In genomic region chr1:23344111-23344986, GRCh38 we compare ENCODE assay signal across 8 cellular contexts. TPM values are rescaled to one million over a fixed set of nuclear protein-coding genes. Genes with fewer than 3 reads are reported as not detected.
A peak's percentile ranks its signal among the peaks of the same experiment; 100 is the strongest.
DNase-seq lines count a peak whose midpoint lies in the region; ATAC-seq and TF ChIP-seq lines count a peak whose summit lies in the region.

Gene HNRNPR, minus strand, starts transcription at chr1:23344284. Its CDS starts 3,276 bp downstream, at chr1:23341008.

- peak within 1 kb of the TSS; percentile 99 for H3K9ac ChIP-seq in KMS-11
- H3K9ac ChIP-seq in muscle layer of colon (ENCODE audit: low read length) = peak within 1 kb of the TSS; percentile 93

- H3K4me1 ChIP-seq in KMS-11 (ENCODE audit: low read depth, poor library complexity, severe bottlenecking) (peaks cover 35% of the 10 kb centered on the region), Peyer's patch (peaks cover 0 to 30% (median 4%) of the 10 kb centered on the region in 4 donors), muscle layer of colon (ENCODE audit: insufficient read depth, low read length) (peaks cover 42% of the 10 kb centered on the region)

- ATAC-seq in GM21737 (IDR thresholded peaks at IDR 0.05; ENCODE audit: unreplicated experiment) = peak; percentile 95
- ATAC-seq in esophagus mucosa = peak; percentile 98

- H3K4me2 ChIP-seq in KMS-11 = peak within 1 kb of the TSS; percentile 88

- H3K9me3 ChIP-seq in Peyer's patch (no peaks in the 10 kb centered on the region), muscle layer of colon (ENCODE audit: low read length) (no peaks in the 10 kb centered on the region)

- H3K27me3 ChIP-seq in KMS-11 (ENCODE audit: insufficient read depth, low read depth) (no peaks in the 10 kb centered on the region), Peyer's patch (no peaks in the 10 kb centered on the region), muscle layer of colon (ENCODE audit: control insufficient read depth in 1 of 2, insufficient read depth in 2 of 2, low read length in 2 of 2) (no peaks in the 10 kb centered on the region)

- H4K20me1 ChIP-seq in KMS-11 (ENCODE audit: insufficient read depth) = peaks cover 29% of the 10 kb centered on the region

- H3K27ac ChIP-seq in KMS-11 (peak within 1 kb of the TSS; percentile 97), Peyer's patch (peak within 1 kb of the TSS; percentile 97 to 100 (median 98)), muscle layer of colon (ENCODE audit: low read depth, low read length) (peak within 1 kb of the TSS; percentile 56)

- H3K4me3 ChIP-seq in KMS-11 (IDR thresholded peaks at IDR 0.05; ENCODE audit: insufficient read depth, low read depth, low read length) (peak within 1 kb of the TSS; percentile 79), Peyer's patch (peak within 1 kb of the TSS; percentile 78 to 99 (median 84)), muscle layer of colon (ENCODE audit: low read depth in 1 of 2, low read length in 2 of 2) (peak within 1 kb of the TSS; percentile 81 to 88)

- TF ChIP-seq POLR2A in Peyer's patch (IDR thresholded peaks at IDR 0.05) = peak; percentile 71 to 79

- TF ChIP-seq CTCF in KMS-11 (conservative IDR thresholded peaks at IDR 0.05; ENCODE audit: low read depth, low read length) = no peak
- peak in 3 of 6 experiments; percentile 21 to 34 (median 28) for TF ChIP-seq CTCF in Peyer's patch (IDR thresholded peaks at IDR 0.05)

- H3K79me2 ChIP-seq in KMS-11 (ENCODE audit: insufficient read depth, low read depth) = peaks cover 48% of the 10 kb centered on the region

- H3K36me3 ChIP-seq in KMS-11 (ENCODE audit: insufficient read depth) (no peaks in the 10 kb centered on the region), Peyer's patch (no peaks in the 10 kb centered on the region), muscle layer of colon (ENCODE audit: insufficient read depth, low read length) (no peaks in the 10 kb centered on the region)

- peak within 1 kb of the TSS; percentile 98 for H2AFZ ChIP-seq in KMS-11 (ENCODE audit: low read depth)

- peak; percentile 99 for DNase-seq in DMS79 (lab: John Stamatoyannopoulos, UW)
- DNase-seq in Peyer's patch = peak; percentile 98 to 100 (median 99)
- peak; percentile 99 for DNase-seq in activated T-cell treated with anti-CD3 and anti-CD28 coated beads, Interleukin-2, amount 50 U/mL, for 48 hours
- peak; percentile 98 for DNase-seq in stimulated activated CD8-positive, alpha-beta memory T cell treated with anti-CD3 and anti-CD28 coated beads, Interleukin-7, amount 100 ng/mL, for 24 hours (ENCODE audit: low read depth)

RNA-seq across cellular contexts. Expression of gene HNRNPR, which starts in this region (rescaled TPM):
- total RNA-seq in Peyer's patch = 100 to 1,000 TPM in 1 of 4 donors, 10 to 100 TPM in 3; 39.4 to 122 (median 54.8) TPM
- total RNA-seq in esophagus mucosa = 96.2 TPM

Comparison
In these comparisons a context has a peak if more than half of its experiments do, and no peak if none do; other contexts are left out.
1. Peak in every context shown above with its lines: DNase-seq, ATAC-seq, H3K4me3 ChIP-seq and H3K27ac ChIP-seq.